In the genomic region with DNA sequence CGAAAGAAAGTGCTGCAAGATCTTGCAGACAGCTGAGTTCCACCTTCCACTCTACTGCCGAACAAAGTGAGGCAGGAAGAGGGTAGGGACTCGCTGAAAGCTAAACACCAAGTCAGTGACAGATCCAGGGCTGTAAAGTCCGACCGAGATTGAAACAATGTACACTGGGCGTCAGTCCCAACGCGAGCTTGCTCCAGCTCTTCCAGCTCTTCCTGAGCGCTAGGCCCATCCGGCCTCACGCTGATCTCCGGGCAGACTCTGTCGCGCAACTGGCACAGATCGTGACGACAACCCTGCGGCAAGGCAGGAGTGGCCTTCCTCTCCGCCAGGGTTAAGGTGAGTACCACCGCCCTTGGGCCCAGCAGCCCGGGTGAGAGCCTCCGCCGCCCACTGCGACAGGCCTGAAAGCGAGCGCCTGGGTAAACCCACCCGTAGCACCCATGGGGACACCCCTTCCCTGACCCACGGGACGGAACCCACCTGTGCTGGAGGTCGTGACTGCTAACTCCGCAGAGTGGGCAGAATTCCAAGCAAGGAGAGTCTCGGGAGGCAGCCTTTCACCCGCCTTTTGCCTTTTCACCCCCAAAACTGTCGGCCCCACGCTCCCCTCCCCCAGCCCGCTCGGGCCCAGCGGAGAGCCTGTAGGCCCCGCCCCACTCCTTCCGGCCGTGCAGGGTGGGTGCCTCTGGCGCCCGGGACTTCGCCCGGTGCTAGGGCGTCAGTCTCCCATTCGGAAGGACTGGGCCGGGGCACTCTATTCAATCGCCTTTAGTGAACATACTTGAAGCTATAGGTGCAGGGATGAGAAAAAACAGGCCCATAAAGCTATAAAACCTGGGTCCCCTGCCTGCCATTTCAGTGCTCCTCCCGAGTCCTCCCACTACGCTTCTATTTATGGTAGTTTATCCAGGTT, we compare ENCODE assay signal across 8 cellular contexts. TPM values are rescaled to one million over a fixed set of nuclear protein-coding genes. Genes with fewer than 3 reads are reported as not detected.
DNase-seq lines count a peak whose midpoint lies in the region; ATAC-seq and TF ChIP-seq lines count a peak whose summit lies in the region.

A gene (plus strand): TSS at position 275 of the 913 bp plus-strand sequence.
A gene with protein sequence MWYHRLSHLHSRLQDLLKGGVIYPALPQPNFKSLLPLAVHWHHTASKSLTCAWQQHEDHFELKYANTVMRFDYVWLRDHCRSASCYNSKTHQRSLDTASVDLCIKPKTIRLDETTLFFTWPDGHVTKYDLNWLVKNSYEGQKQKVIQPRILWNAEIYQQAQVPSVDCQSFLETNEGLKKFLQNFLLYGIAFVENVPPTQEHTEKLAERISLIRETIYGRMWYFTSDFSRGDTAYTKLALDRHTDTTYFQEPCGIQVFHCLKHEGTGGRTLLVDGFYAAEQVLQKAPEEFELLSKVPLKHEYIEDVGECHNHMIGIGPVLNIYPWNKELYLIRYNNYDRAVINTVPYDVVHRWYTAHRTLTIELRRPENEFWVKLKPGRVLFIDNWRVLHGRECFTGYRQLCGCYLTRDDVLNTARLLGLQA (minus strand): TSS at position 641 of the 913 bp plus-strand sequence. CDS start 67,676 bp downstream, outside the sequence.

- peak within 1 kb of the TSS; percentile 64 for H3K4me3 ChIP-seq in kidney epithelial cell (ENCODE audit: low read depth, low read length)

- peak; percentile 30 for TF ChIP-seq POLR2A in GM18526 (IDR thresholded peaks at IDR 0.05; ENCODE audit: extremely low read depth, insufficient read length)

- no peaks in the 10 kb centered on the region for H3K27me3 ChIP-seq in kidney epithelial cell (ENCODE audit: control insufficient read depth, insufficient read depth, low read length)

- peak within 1 kb of the TSS; percentile 59 for H3K27ac ChIP-seq in 22Rv1

- peak; percentile 94 for ATAC-seq in HG03039 (IDR thresholded peaks at IDR 0.05; ENCODE audit: unreplicated experiment)

- TF ChIP-seq CTCF in 22Rv1 (IDR thresholded peaks at IDR 0.05) (no peak), kidney epithelial cell (IDR thresholded peaks at IDR 0.05; ENCODE audit: insufficient read depth, low read length, poor library complexity, severe bottlenecking) (no peak)

- H3K36me3 ChIP-seq in kidney epithelial cell (ENCODE audit: control insufficient read depth, insufficient read depth, low read length): no peaks in the 10 kb centered on the region

- DNase-seq in NCI-H2196 (lab: John Stamatoyannopoulos, UW; ENCODE audit: unreplicated experiment): peak; percentile 44
- peak; percentile 29 for DNase-seq in activated CD4-positive, alpha-beta T cell treated with anti-CD3 and anti-CD28 coated beads for 1 hour
- peak; percentile 64 for DNase-seq in cerebellar cortex (ENCODE audit: low spot score)
- DNase-seq in kidney epithelial cell (ENCODE audit: low read depth): no peak
- DNase-seq in stimulated activated CD4-positive, alpha-beta T cell treated with anti-CD3 and anti-CD28 coated beads, Interleukin-12 subunit alpha, Interleukin-12 subunit beta, amount 100 ng/mL, for 4 hours: peak; percentile 59

RNA-seq across cellular contexts. Expression of the first gene that starts in this region (rescaled TPM):
- total RNA-seq in kidney epithelial cell: 0.29 and 1.1 TPM in 2 replicates

RNA-seq across cellular contexts. Expression of the second gene that starts in this region (rescaled TPM):
- 6.9 and 14.9 TPM in 2 replicates for total RNA-seq in kidney epithelial cell
